Comparison of ENCODE assay signal across 18 cellular contexts in the genomic region with DNA sequence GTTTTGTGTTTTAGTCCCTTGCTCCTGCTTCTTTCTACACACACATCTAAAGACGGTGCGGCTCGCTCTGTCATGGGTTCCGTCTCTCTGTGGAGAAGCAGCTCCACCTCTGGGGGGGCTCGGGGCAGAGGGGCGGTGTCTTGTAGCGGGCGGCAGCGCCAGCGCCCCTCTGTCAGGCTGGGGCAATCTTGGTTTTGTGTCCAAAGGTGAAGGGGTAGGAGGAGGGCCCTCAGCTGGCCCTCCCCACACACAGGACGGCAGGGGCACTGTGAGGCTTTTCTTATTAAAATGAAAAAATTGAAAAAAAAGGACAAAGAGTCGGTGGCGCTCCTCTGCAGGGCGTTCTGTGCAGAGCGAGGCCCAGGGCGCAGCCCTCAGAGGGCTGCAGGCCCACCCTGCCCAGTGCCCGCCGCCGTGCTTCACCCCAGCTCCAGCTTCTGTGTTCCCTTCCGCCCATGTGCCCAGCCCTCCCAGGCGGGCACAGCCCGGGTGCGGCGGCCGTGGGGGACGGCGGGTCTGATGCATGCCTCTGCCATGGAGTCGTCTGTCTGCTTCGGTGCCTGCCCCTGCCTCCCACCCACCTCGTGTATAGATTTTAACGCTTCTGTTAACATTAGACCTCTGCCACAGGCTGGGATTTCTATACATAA. TPM values are rescaled to one million over a fixed set of nuclear protein-coding genes. Genes with fewer than 3 reads are reported as not detected.
DNase-seq lines count a peak whose midpoint lies in the region; ATAC-seq and TF ChIP-seq lines count a peak whose summit lies in the region.
"Had no signal": no experiment of that assay in that cellular context is flagged by ENCODE, and none has a peak within 500 bp of the region (broad histone marks: within the 10 kb centered on the region; RNA-seq: fewer than 3 reads in every experiment).

No MANE protein-coding gene starts in this region.

- intact Hi-C loops in sigmoid colon (cut with DNase I), result loop anchor here (2.0 to 10.0 kb wide), 4 partner anchors 21 to 923 kb away; no protein-coding TSS in a partner anchor

- peaks cover 23% of the 10 kb centered on the region for H3K4me1 ChIP-seq in ectodermal cell (ENCODE audit: control insufficient read depth, insufficient read depth, low read length)
- peaks cover 14% of the 10 kb centered on the region for H3K4me1 ChIP-seq in muscle layer of colon (ENCODE audit: insufficient read depth, low read length)
- H3K4me1 ChIP-seq in sigmoid colon, result peaks cover 0 to 49% (median 45%) of the 10 kb centered on the region in 4 donors

- H3K4me3 ChIP-seq in ectodermal cell (ENCODE audit: insufficient read depth, low read depth, low read length) (no peak overlapping the region), muscle layer of colon (ENCODE audit: low read depth in 1 of 2, low read length in 2 of 2) (no peak overlapping the region), sigmoid colon (peak overlapping the region in 1 of 4 donors; percentile 55)
- H3K4me3 ChIP-seq: BLaER1 treated with 17β-estradiol and CSF1 and Interleukin-3, amounts not matched to agents 10 nM and 100 nM; GM12878; GM23338 had no signal

- no peak for TF ChIP-seq EP300 in sigmoid colon (IDR thresholded peaks at IDR 0.05)

- no peak for ATAC-seq in HG02588 (IDR thresholded peaks at IDR 0.05; ENCODE audit: unreplicated experiment)
- ATAC-seq: CD8-positive, alpha-beta T cell; GM12878; GM23338 had no signal

- TF ChIP-seq CTCF in sigmoid colon (IDR thresholded peaks at IDR 0.05) (no peak), RWPE1 (conservative IDR thresholded peaks at IDR 0.05; ENCODE audit: low read depth) (no peak)

- H3K27me3 ChIP-seq in ectodermal cell (ENCODE audit: control insufficient read depth, insufficient read depth, low read length, poor library complexity, severe bottlenecking) (no peaks in the 10 kb centered on the region), muscle layer of colon (ENCODE audit: control insufficient read depth in 1 of 2, insufficient read depth in 2 of 2, low read length in 2 of 2) (no peaks in the 10 kb centered on the region), sigmoid colon (no peaks in the 10 kb centered on the region)
- H3K27me3 ChIP-seq: BLaER1 treated with 17β-estradiol and CSF1 and Interleukin-3, amounts not matched to agents 10 nM and 100 nM had no signal

- no peak overlapping the region for H3K9ac ChIP-seq in muscle layer of colon (ENCODE audit: low read length)
- H3K9ac ChIP-seq: BLaER1 treated with 17β-estradiol and CSF1 and Interleukin-3, amounts not matched to agents 10 nM and 100 nM had no signal

- no peak for DNase-seq in sigmoid colon
- no peak for DNase-seq in kidney tubule cell (ENCODE audit: low spot score)
- no peak for DNase-seq in RWPE1 (ENCODE audit: low spot score)
- DNase-seq in NCI-H128 (lab: John Stamatoyannopoulos, UW; ENCODE audit: unreplicated experiment), result no peak
- DNase-seq: CD8-positive, alpha-beta T cell; EL; MM.1S; NCI-H1092; NCI-H146; NCI-H2081 treated with DMSO at 0.1 percent for 48 hours; NCI-H510A; NCI-H774 had no signal

- no peak for TF ChIP-seq POLR2A in sigmoid colon (IDR thresholded peaks at IDR 0.05)

- POLR2A ChIA-PET in RWPE1 (lab: Yijun Ruan, JAX; ENCODE audit: low non-redundant PET), result no interaction called here

- H3K36me3 ChIP-seq in ectodermal cell (ENCODE audit: control insufficient read depth, insufficient read depth, low read length) (no peaks in the 10 kb centered on the region), muscle layer of colon (ENCODE audit: insufficient read depth, low read length) (no peaks in the 10 kb centered on the region), sigmoid colon (peaks cover 0 to 15% (median 0%) of the 10 kb centered on the region in 4 donors)

- peak overlapping the region; percentile 44 for H3K27ac ChIP-seq in ectodermal cell (ENCODE audit: insufficient read depth, low read depth, low read length, poor library complexity, severe bottlenecking)
- peak overlapping the region; percentile 75 for H3K27ac ChIP-seq in muscle layer of colon (ENCODE audit: low read depth, low read length)
- H3K27ac ChIP-seq in sigmoid colon, result peak overlapping the region; percentile 86 to 94 (median 94)
- H3K27ac ChIP-seq in RWPE1, result no peak overlapping the region
- H3K27ac ChIP-seq: BLaER1 treated with 17β-estradiol and CSF1 and Interleukin-3, amounts not matched to agents 10 nM and 100 nM had no signal

- CTCF ChIA-PET in RWPE1 (lab: Yijun Ruan, JAX), result no interaction called here

- WGBS in ectodermal cell, 2 experiments, result 91 to 92% methylated on average over 31 of the region's 31 CpGs
- WGBS in sigmoid colon, 2 donors, result 84 to 88% methylated on average over 31 of the region's 31 CpGs

- H3K9me3 ChIP-seq in ectodermal cell (ENCODE audit: control insufficient read depth, low read length), result no peaks in the 10 kb centered on the region
- no peaks in the 10 kb centered on the region for H3K9me3 ChIP-seq in muscle layer of colon (ENCODE audit: low read length)
- H3K9me3 ChIP-seq in sigmoid colon, result peaks cover 0 to 2% (median 0%) of the 10 kb centered on the region in 4 donors

RNA-seq across cellular contexts. Expression of a gene that starts 24.6 kb away (rescaled TPM):
- polyA plus RNA-seq in ectodermal cell (2013, experiment 1 of 4), result 21.5 TPM
- polyA plus RNA-seq in ectodermal cell (2013, experiment 2 of 4), result 25.4 TPM
- 18.3 TPM for polyA plus RNA-seq in ectodermal cell (2013, experiment 3 of 4)
- 18.6 TPM for polyA plus RNA-seq in ectodermal cell (2013, experiment 4 of 4)
- total RNA-seq in sigmoid colon, result 10 to 100 TPM; 68.6 to 88.9 (median 71.5) TPM
- polyA plus RNA-seq in sigmoid colon, result 10 to 100 TPM; 46.2 to 55.0 (median 53.5) TPM
